8 cellular contexts compared by ENCODE assay signal in the genomic region with DNA sequence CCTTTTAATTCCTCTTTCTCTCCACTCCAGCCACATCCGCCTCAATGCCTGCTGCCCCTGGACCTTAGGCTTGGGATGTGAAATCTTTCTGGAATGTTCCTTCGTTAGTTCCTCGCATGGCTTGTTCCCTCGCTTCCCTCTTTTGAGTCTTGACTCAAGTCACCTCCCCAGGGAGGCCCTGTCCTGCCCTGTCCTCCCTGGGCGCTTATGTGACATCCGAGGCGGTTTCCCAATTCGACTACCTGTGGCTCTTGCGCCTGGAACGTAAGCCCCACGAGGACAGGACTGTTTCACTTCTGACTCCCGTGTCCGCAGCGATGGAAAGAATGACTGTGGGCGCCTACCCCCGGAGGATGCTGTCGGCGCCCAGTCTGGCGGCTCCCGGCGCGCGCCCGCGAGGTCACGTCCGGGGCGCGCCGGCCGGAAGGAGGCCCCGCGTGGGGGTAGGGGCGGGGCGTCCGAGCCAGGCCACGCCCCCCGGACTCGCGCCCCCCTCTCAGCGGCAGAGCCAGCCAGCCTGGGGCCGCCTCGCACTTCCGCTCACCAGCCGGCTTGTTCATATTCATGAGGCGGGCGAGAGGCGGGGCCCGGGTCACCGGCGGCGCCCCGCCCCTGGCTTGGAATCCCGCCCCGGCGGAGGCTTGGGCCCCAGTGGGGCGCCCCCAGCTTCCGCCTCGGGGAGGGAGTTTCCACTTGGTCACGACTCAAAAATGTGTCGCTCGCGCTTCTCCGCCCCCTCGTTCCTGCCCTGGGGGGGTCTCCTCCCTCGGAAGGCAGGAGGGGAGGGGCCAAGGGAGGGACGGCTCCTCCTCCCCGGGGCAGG. TPM values are rescaled to one million over a fixed set of nuclear protein-coding genes. Genes with fewer than 3 reads are reported as not detected.
DNase-seq lines count a peak whose midpoint lies in the region; ATAC-seq and TF ChIP-seq lines count a peak whose summit lies in the region.

No MANE protein-coding gene starts in this region.

- H3K4me2 ChIP-seq in DND-41 (ENCODE audit: insufficient read depth, low read length): peak overlapping the region; percentile 76

- H2AFZ ChIP-seq in DND-41 (ENCODE audit: low read depth, low read length): peak overlapping the region; percentile 79

- H3K36me3 ChIP-seq in DND-41 (ENCODE audit: insufficient read depth, low read length) (peaks cover 12% of the 10 kb centered on the region), gastroesophageal sphincter (no peaks in the 10 kb centered on the region)

- peak; percentile 37 for TF ChIP-seq POLR2A in gastroesophageal sphincter (IDR thresholded peaks at IDR 0.05)

- H3K27ac ChIP-seq in DND-41 (ENCODE audit: low read length): peak overlapping the region; percentile 75
- peak overlapping the region; percentile 34 to 87 (median 80) for H3K27ac ChIP-seq in gastroesophageal sphincter

- H3K4me3 ChIP-seq in DND-41 (ENCODE audit: low read depth in 1 of 2, low read length in 2 of 2): peak overlapping the region; percentile 38 to 68; a peak in 3 of 4 replicates
- H3K4me3 ChIP-seq in Jurkat, Clone E6-1 (ENCODE audit: low read length): peak overlapping the region; percentile 99
- peak overlapping the region; percentile 24 to 54 for H3K4me3 ChIP-seq in gastroesophageal sphincter

- peak overlapping the region; percentile 62 for H3K9ac ChIP-seq in DND-41 (ENCODE audit: low read depth, low read length)

- H3K4me1 ChIP-seq in DND-41 (ENCODE audit: insufficient read depth, low read length) (peaks cover 24% of the 10 kb centered on the region), gastroesophageal sphincter (peaks cover 0 to 36% (median 4%) of the 10 kb centered on the region in 3 donors)

- no peaks in the 10 kb centered on the region for H3K9me3 ChIP-seq in DND-41 (ENCODE audit: insufficient read depth, low read length, severe bottlenecking)
- H3K9me3 ChIP-seq in gastroesophageal sphincter: no peaks in the 10 kb centered on the region

- H3K79me2 ChIP-seq in DND-41 (ENCODE audit: insufficient read depth, low read length): peaks cover 19% of the 10 kb centered on the region

- peaks cover 5% of the 10 kb centered on the region; the same call in 1 of the 2 replicates for H4K20me1 ChIP-seq in DND-41 (ENCODE audit: insufficient read depth, low read length)

- 39 to 72% methylated on average over 5 to 6 of the region's 68 CpGs for WGBS in gastroesophageal sphincter (ENCODE audit: low coverage in 1 of 2), 2 donors

- no peaks in the 10 kb centered on the region for H3K27me3 ChIP-seq in DND-41 (ENCODE audit: insufficient read depth, low read length, poor library complexity)
- H3K27me3 ChIP-seq in gastroesophageal sphincter: no peaks in the 10 kb centered on the region

- peak; percentile 93 for ATAC-seq in DND-41 (ENCODE audit: insufficient read depth, low read depth)
- ATAC-seq in GM21717 (IDR thresholded peaks at IDR 0.05; ENCODE audit: unreplicated experiment): peak; percentile 76
- peak; percentile 95 for ATAC-seq in gastroesophageal sphincter

- DNase-seq in DND-41 (peak; percentile 98), SIG-M5 (lab: John Stamatoyannopoulos, UW) (peak; percentile 67), non-pigmented ciliary epithelial cell (ENCODE audit: low read depth) (peak; percentile 70), superior temporal gyrus (ENCODE audit: extremely low spot score) (peak; percentile 69)
- peak; percentile 91 for DNase-seq in Jurkat, Clone E6-1 (ENCODE audit: low read depth, low spot score)
- peak; percentile 95 for DNase-seq in activated gamma-delta T cell treated with anti-CD3 and anti-CD28 coated beads, Interleukin-2, amount 50 U/mL, for 16 hours (ENCODE audit: low read depth)

- TF ChIP-seq CTCF in DND-41 (IDR thresholded peaks at IDR 0.05; ENCODE audit: borderline replicate concordance, extremely low read depth, low read length, poor library complexity, severe bottlenecking) (peak; percentile 13), gastroesophageal sphincter (IDR thresholded peaks at IDR 0.05) (no peak)

- no peak for TF ChIP-seq EP300 in gastroesophageal sphincter (IDR thresholded peaks at IDR 0.05)

RNA-seq across cellular contexts. Expression of a gene that starts 8.4 kb away (rescaled TPM):
- 1.3 TPM for polyA plus RNA-seq in Jurkat, Clone E6-1 (2012; ENCODE audit: insufficient read depth, insufficient read length)
- 10 to 100 TPM in 1 of 4 donors, 1 to 10 TPM in 3; 5.7 to 26.9 (median 7.9) TPM for total RNA-seq in gastroesophageal sphincter

RNA-seq across cellular contexts. Expression of a gene that starts 34.6 kb away (rescaled TPM):
- 22.8 TPM for polyA plus RNA-seq in Jurkat, Clone E6-1 (2012; ENCODE audit: insufficient read depth, insufficient read length)
- 1 to 10 TPM; 3.3 to 5.9 (median 4.7) TPM for total RNA-seq in gastroesophageal sphincter

RNA-seq across cellular contexts. Expression of a gene that starts 43.7 kb away (rescaled TPM):
- 79.3 TPM for polyA plus RNA-seq in Jurkat, Clone E6-1 (2012; ENCODE audit: insufficient read depth, insufficient read length)
- 10 to 100 TPM; 26.0 to 37.3 (median 34.7) TPM for total RNA-seq in gastroesophageal sphincter

Comparison
In these comparisons a context has a peak if more than half of its experiments do, and no peak if none do; other contexts are left out.
1. Peak in every context shown above with its lines: DNase-seq, ATAC-seq, H3K4me3 ChIP-seq and H3K27ac ChIP-seq.
2. H3K4me3 ChIP-seq: peak in every context shown above with its lines; median percentile 99 in Jurkat, Clone E6-1; 53 in DND-41; 39 in gastroesophageal sphincter.